ENCODE assay signal across 28 cellular contexts in genomic region chr11:30733748-30734147, GRCh38.
"Had no signal": no experiment of that assay in that cellular context is flagged by ENCODE, and none has a peak within 500 bp of the region (broad histone marks: within the 10 kb centered on the region; RNA-seq: fewer than 3 reads in every experiment).

No MANE protein-coding gene starts in this region.

- H3K27me3 Mint-ChIP-seq: stimulated activated memory B cell treated with anti-CD40 and anti-IgM and Interleukin-4, amounts not matched to agents 10 μg/mL and 1 μg/mL and 100 μg/mL, for 72 hours; stimulated activated naive B cell treated with anti-CD40 and anti-IgM and Interleukin-4, amounts not matched to agents 10 μg/mL and 1 μg/mL and 100 μg/mL, for 72 hours; stimulated activated naive CD8-positive, alpha-beta T cell treated with anti-CD3 and anti-CD28 coated beads, Interleukin-15, Interleukin-2, amounts not matched to agents 100 ng/mL and 50 ng/mL, for 24 hours; type B pancreatic cell had no signal

- H3K4me1 Mint-ChIP-seq: stimulated activated effector memory CD8-positive, alpha-beta T cell treated with anti-CD3 and anti-CD28 coated beads, Interleukin-12 subunit alpha, Interleukin-12 subunit beta, amount 100 ng/mL, for 72 hours; stimulated activated memory B cell treated with anti-CD40 and anti-IgM and Interleukin-4, amounts not matched to agents 10 μg/mL and 1 μg/mL and 100 μg/mL, for 72 hours; stimulated activated naive B cell treated with anti-CD40 and anti-IgM and Interleukin-4, amounts not matched to agents 10 μg/mL and 1 μg/mL and 100 μg/mL, for 72 hours had no signal

- H3K4me3 Mint-ChIP-seq: stimulated activated effector memory CD8-positive, alpha-beta T cell treated with anti-CD3 and anti-CD28 coated beads, Interleukin-12 subunit alpha, Interleukin-12 subunit beta, amount 100 ng/mL, for 72 hours; stimulated activated memory B cell treated with anti-CD40 and anti-IgM and Interleukin-4, amounts not matched to agents 10 μg/mL and 1 μg/mL and 100 μg/mL, for 72 hours; stimulated activated naive B cell treated with anti-CD40 and anti-IgM and Interleukin-4, amounts not matched to agents 10 μg/mL and 1 μg/mL and 100 μg/mL, for 72 hours; stimulated activated naive CD8-positive, alpha-beta T cell treated with anti-CD3 and anti-CD28 coated beads, Interleukin-15, Interleukin-2, amounts not matched to agents 100 ng/mL and 50 ng/mL, for 24 hours; type B pancreatic cell had no signal

- H3K4me3 ChIP-seq: stomach, suprapubic skin, testis, thoracic aorta, thyroid gland, tibial artery, tibial nerve, transverse colon, upper lobe of left lung, upper lobe of right lung, uterus, vagina had no signal

- H3K9me3 ChIP-seq: stomach, suprapubic skin, testis, thoracic aorta, thyroid gland, tibial artery, tibial nerve, transverse colon, upper lobe of left lung, upper lobe of right lung, uterus, vagina had no signal

- H3K36me3 ChIP-seq: stomach, suprapubic skin, thoracic aorta, thyroid gland, tibial artery, tibial nerve, transverse colon, upper lobe of left lung, upper lobe of right lung, uterus, vagina had no signal

- H3K27ac Mint-ChIP-seq: stimulated activated effector memory CD8-positive, alpha-beta T cell treated with anti-CD3 and anti-CD28 coated beads, Interleukin-12 subunit alpha, Interleukin-12 subunit beta, amount 100 ng/mL, for 72 hours; stimulated activated memory B cell treated with anti-CD40 and anti-IgM and Interleukin-4, amounts not matched to agents 10 μg/mL and 1 μg/mL and 100 μg/mL, for 72 hours; stimulated activated naive B cell treated with anti-CD40 and anti-IgM and Interleukin-4, amounts not matched to agents 10 μg/mL and 1 μg/mL and 100 μg/mL, for 72 hours; stimulated activated naive CD8-positive, alpha-beta T cell treated with anti-CD3 and anti-CD28 coated beads, Interleukin-15, Interleukin-2, amounts not matched to agents 100 ng/mL and 50 ng/mL, for 24 hours; type B pancreatic cell had no signal

- DNase-seq: stimulated activated CD4-positive, alpha-beta T cell treated with anti-CD3 and anti-CD28 coated beads, Interleukin-2, amount 100 ng/mL, for 48 hours; stimulated activated CD4-positive, alpha-beta T cell treated with anti-CD3 and anti-CD28 coated beads, Interleukin-4, amount 100 ng/mL, for 1 hour; stimulated activated CD4-positive, alpha-beta T cell treated with anti-CD3 and anti-CD28 coated beads, Interleukin-4, amount 100 ng/mL, for 24 hours; stimulated activated CD4-positive, alpha-beta T cell treated with anti-CD3 and anti-CD28 coated beads, Interleukin-4, amount 100 ng/mL, for 4 hours; stimulated activated CD8-positive, alpha-beta memory T cell treated with anti-CD3 and anti-CD28 coated beads, Interleukin-4, amount 100 ng/mL, for 48 hours; stimulated activated naive B cell treated with anti-CD40 and anti-IgM and Interleukin-4, amounts not matched to agents 10 μg/mL and 1 μg/mL and 100 μg/mL, for 72 hours; stimulated activated naive CD4-positive, alpha-beta T cell; stimulated activated naive CD4-positive, alpha-beta T cell treated with Interleukin-2 at 50 U/mL for 16 hours; stimulated activated naive CD8-positive, alpha-beta T cell treated with anti-CD3 and anti-CD28 coated beads, Interleukin-15, Interleukin-2, amounts not matched to agents 100 U/mL and 50 U/mL, for 24 hours; stomach; substantia nigra; testis; thyroid gland; tibial artery; transverse colon; trophoblast cell; upper lobe of left lung; upper lobe of right lung; uterus had no signal

- FAIRE-seq: urothelium cell line had no signal

- H3K4me1 ChIP-seq: stomach, suprapubic skin, testis, thyroid gland, tibial artery, tibial nerve, transverse colon, upper lobe of left lung, upper lobe of right lung, uterus, vagina had no signal

- H3K9me3 Mint-ChIP-seq: stimulated activated effector memory CD8-positive, alpha-beta T cell treated with anti-CD3 and anti-CD28 coated beads, Interleukin-12 subunit alpha, Interleukin-12 subunit beta, amount 100 ng/mL, for 72 hours; stimulated activated memory B cell treated with anti-CD40 and anti-IgM and Interleukin-4, amounts not matched to agents 10 μg/mL and 1 μg/mL and 100 μg/mL, for 72 hours had no signal

- ATAC-seq: stimulated activated effector memory CD8-positive, alpha-beta T cell treated with anti-CD3 and anti-CD28 coated beads, Interleukin-12 subunit alpha, Interleukin-12 subunit beta, amount 100 ng/mL, for 72 hours; stimulated activated memory B cell treated with anti-CD40 and anti-IgM and Interleukin-4, amounts not matched to agents 10 μg/mL and 1 μg/mL and 100 μg/mL, for 72 hours; stimulated activated naive B cell treated with anti-CD40 and anti-IgM and Interleukin-4, amounts not matched to agents 10 μg/mL and 1 μg/mL and 100 μg/mL, for 72 hours; stimulated activated naive CD8-positive, alpha-beta T cell treated with anti-CD3 and anti-CD28 coated beads, Interleukin-15, Interleukin-2, amounts not matched to agents 100 U/mL and 50 U/mL, for 24 hours; upper lobe of right lung had no signal

- H3K27ac ChIP-seq: stomach, suprapubic skin, testis, thoracic aorta, thyroid gland, tibial artery, tibial nerve, transverse colon, upper lobe of left lung, upper lobe of right lung, uterus, vagina had no signal

- H3K27me3 ChIP-seq: stomach, suprapubic skin, testis, thyroid gland, tibial artery, tibial nerve, transverse colon, upper lobe of left lung, uterus, vagina had no signal
